ENCODE assay signal across 16 cellular contexts in genomic region chr20:1929460-1929859, GRCh38. TPM values are rescaled to one million over a fixed set of nuclear protein-coding genes. Genes with fewer than 3 reads are reported as not detected.
A peak's percentile ranks its signal among the peaks of the same experiment; 100 is the strongest.
DNase-seq lines count a peak whose midpoint lies in the region; ATAC-seq and TF ChIP-seq lines count a peak whose summit lies in the region.
"Had no signal": no experiment of that assay in that cellular context is flagged by ENCODE, and none has a peak within 500 bp of the region (broad histone marks: within the 10 kb centered on the region; RNA-seq: fewer than 3 reads in every experiment).

No MANE protein-coding gene starts in this region.

- H3K27me3 Mint-ChIP-seq in endothelial cell (ENCODE audit: unreplicated experiment) (peaks cover 2% of the 10 kb centered on the region), neural progenitor cell (ENCODE audit: insufficient read depth, low read depth) (peaks cover 8% of the 10 kb centered on the region)
- peaks cover 25 to 27% of the 10 kb centered on the region in 2 donors for H3K27me3 Mint-ChIP-seq in CD4-positive, alpha-beta memory T cell
- H3K27me3 Mint-ChIP-seq: IgD-negative memory B cell had no signal

- H3K9ac ChIP-seq in neural progenitor cell, result no peak overlapping the region
- H3K9ac ChIP-seq: BLaER1 had no signal

- TF ChIP-seq CTCF in cardiac muscle cell (IDR thresholded peaks at IDR 0.05; ENCODE audit: low read depth, low read length), result no peak
- no peak for TF ChIP-seq CTCF in endothelial cell (IDR thresholded peaks at IDR 0.05; ENCODE audit: unreplicated experiment)
- TF ChIP-seq CTCF in neural progenitor cell (IDR thresholded peaks at IDR 0.05), result no peak

- POLR2A ChIA-PET in CD4-positive, alpha-beta memory T cell (lab: Charles Lee; ENCODE audit: partially characterized antibody), result no interaction called here

- intact Hi-C loops in cardiac septum (cut with DNase I), result no loop called here
- intact Hi-C loops in CD4-positive, alpha-beta memory T cell (cut with micrococcal nuclease), result no loop called here

- H3K4me3 ChIP-seq in cardiac muscle cell (no peak overlapping the region), neural progenitor cell (no peak overlapping the region)
- no peak overlapping the region for H3K4me3 ChIP-seq in CD4-positive, alpha-beta memory T cell (ENCODE audit: low read length in 2 of 2)
- H3K4me3 ChIP-seq: BLaER1, HAP-1 had no signal

- H4K20me1 ChIP-seq in neural progenitor cell (ENCODE audit: low read depth), result no peaks in the 10 kb centered on the region
- H4K20me1 ChIP-seq: BLaER1 had no signal

- H3K27ac ChIP-seq in cardiac muscle cell (peak overlapping the region; percentile 82), neural progenitor cell (no peak overlapping the region)
- H3K27ac ChIP-seq in CD4-positive, alpha-beta memory T cell (ENCODE audit: low read depth, low read length), result no peak overlapping the region
- H3K27ac ChIP-seq: BLaER1 had no signal

- H3K4me1 ChIP-seq in cardiac muscle cell (ENCODE audit: low read depth) (peaks cover 45% of the 10 kb centered on the region), neural progenitor cell (no peaks in the 10 kb centered on the region)
- H3K4me1 ChIP-seq in CD4-positive, alpha-beta memory T cell (ENCODE audit: insufficient read depth, low read length), result no peaks in the 10 kb centered on the region
- H3K4me1 ChIP-seq: HAP-1 had no signal

- H3K36me3 Mint-ChIP-seq in endothelial cell (ENCODE audit: low read depth, unreplicated experiment) (peaks cover 50% of the 10 kb centered on the region), neural progenitor cell (peaks cover 3% of the 10 kb centered on the region)
- no peaks in the 10 kb centered on the region for H3K36me3 Mint-ChIP-seq in CD4-positive, alpha-beta memory T cell
- H3K36me3 Mint-ChIP-seq: CD4-positive, CD25-positive, alpha-beta regulatory T cell had no signal

- no peaks in the 10 kb centered on the region for H3K9me3 Mint-ChIP-seq in endothelial cell (ENCODE audit: unreplicated experiment)
- no peaks in the 10 kb centered on the region for H3K9me3 Mint-ChIP-seq in neural progenitor cell
- peaks cover 0 to 2% (median 0%) of the 10 kb centered on the region in 8 donors for H3K9me3 Mint-ChIP-seq in CD4-positive, alpha-beta memory T cell
- H3K9me3 Mint-ChIP-seq: IgD-negative memory B cell had no signal

- H3K27ac Mint-ChIP-seq in endothelial cell (ENCODE audit: unreplicated experiment) (peak overlapping the region; percentile 30), neural progenitor cell (peak overlapping the region; percentile 67)
- no peak overlapping the region for H3K27ac Mint-ChIP-seq in CD4-positive, alpha-beta memory T cell
- H3K27ac Mint-ChIP-seq: CD4-positive, CD25-positive, alpha-beta regulatory T cell had no signal

- no peaks in the 10 kb centered on the region for H3K9me3 ChIP-seq in cardiac muscle cell (ENCODE audit: low read depth)
- no peaks in the 10 kb centered on the region for H3K9me3 ChIP-seq in neural progenitor cell (ENCODE audit: low read depth)
- no peaks in the 10 kb centered on the region for H3K9me3 ChIP-seq in CD4-positive, alpha-beta memory T cell (ENCODE audit: control insufficient read depth in 1 of 2, low read length in 2 of 2)
- H3K9me3 ChIP-seq: BLaER1, HAP-1 had no signal

- H3K4me1 Mint-ChIP-seq in endothelial cell (ENCODE audit: unreplicated experiment), result no peaks in the 10 kb centered on the region
- H3K4me1 Mint-ChIP-seq in neural progenitor cell, result peaks cover 8% of the 10 kb centered on the region
- no peaks in the 10 kb centered on the region for H3K4me1 Mint-ChIP-seq in CD4-positive, alpha-beta memory T cell
- H3K4me1 Mint-ChIP-seq: CD4-positive, CD25-positive, alpha-beta regulatory T cell had no signal

- no peaks in the 10 kb centered on the region for H3F3A ChIP-seq in neural progenitor cell (ENCODE audit: low read depth)

- H2AFZ ChIP-seq in neural progenitor cell (replicated peaks), result no peak overlapping the region

- no peak for ATAC-seq in HG02759 (IDR thresholded peaks at IDR 0.05; ENCODE audit: unreplicated experiment)

- CTCF ChIA-PET in CD4-positive, alpha-beta memory T cell (lab: Charles Lee; ENCODE audit: partially characterized antibody), result no interaction called here

- H3K27me3 ChIP-seq in cardiac muscle cell (no peaks in the 10 kb centered on the region), neural progenitor cell (no peaks in the 10 kb centered on the region)
- H3K27me3 ChIP-seq in CD4-positive, alpha-beta memory T cell (ENCODE audit: insufficient read depth, low read length), result no peaks in the 10 kb centered on the region
- H3K27me3 ChIP-seq: BLaER1 had no signal

- no peak for DNase-seq in cardiac muscle cell (ENCODE audit: low read depth in 1 of 2, low spot score in 1 of 2)
- no peak for DNase-seq in cardiac septum (ENCODE audit: low spot score)
- peak; percentile 11 for DNase-seq in NCI-H69 (lab: John Stamatoyannopoulos, UW)
- no peak for DNase-seq in endothelial cell (ENCODE audit: low spot score)
- peak; percentile 44 for DNase-seq in neural progenitor cell (ENCODE audit: low spot score)
- no peak for DNase-seq in CD4-positive, alpha-beta memory T cell
- DNase-seq in activated CD8-positive, alpha-beta memory T cell treated with anti-CD3 and anti-CD28 coated beads for 24 hours, result no peak
- DNase-seq: 8988T; AML-193; Calu3; CD4-positive, CD25-positive, alpha-beta regulatory T cell; DMS 273 treated with DMSO at 0.1 percent for 48 hours had no signal

- H3K4me3 Mint-ChIP-seq in endothelial cell (ENCODE audit: unreplicated experiment) (peak overlapping the region; percentile 32), neural progenitor cell (no peak overlapping the region)
- H3K4me3 Mint-ChIP-seq in CD4-positive, alpha-beta memory T cell, result no peak overlapping the region
- H3K4me3 Mint-ChIP-seq: CD4-positive, CD25-positive, alpha-beta regulatory T cell; IgD-negative memory B cell had no signal

- H3K79me2 ChIP-seq in neural progenitor cell (ENCODE audit: low read depth), result no peaks in the 10 kb centered on the region

- H3K36me3 ChIP-seq in cardiac muscle cell (peaks cover 8% of the 10 kb centered on the region), neural progenitor cell (no peaks in the 10 kb centered on the region)
- no peaks in the 10 kb centered on the region for H3K36me3 ChIP-seq in CD4-positive, alpha-beta memory T cell (ENCODE audit: insufficient read depth, low read length)
- H3K36me3 ChIP-seq: BLaER1, HAP-1 had no signal

- H3K4me2 ChIP-seq in neural progenitor cell, result no peak overlapping the region
- H3K4me2 ChIP-seq: BLaER1 had no signal

RNA-seq across cellular contexts. Expression of gene SIRPA, which starts 34.3 kb away (rescaled TPM):
- total RNA-seq in cardiac muscle cell, result 43.0 and 58.3 TPM in 2 replicates
- polyA plus RNA-seq in cardiac muscle cell, result 42.9 and 44.2 TPM in 2 replicates
- 45.8 TPM for total RNA-seq in cardiac septum
- 132 TPM for total RNA-seq in endothelial cell (ENCODE audit: unreplicated experiment)
- 5.1 and 7.8 TPM in 2 replicates for total RNA-seq in neural progenitor cell (ENCODE audit: low replicate concordance)
- 1 to 10 TPM; 1.8 to 2.4 TPM for total RNA-seq in CD4-positive, alpha-beta memory T cell
- not detected for polyA plus RNA-seq in CD4-positive, alpha-beta memory T cell
- total RNA-seq: CD4-positive, CD25-positive, alpha-beta regulatory T cell had no signal
- polyA plus RNA-seq: CD4-positive, CD25-positive, alpha-beta regulatory T cell had no signal

Comparison
In these comparisons a context has a peak if more than half of its experiments do, and no peak if none do; other contexts are left out.
1. DNase-seq: peak in NCI-H69 (single experiment) and neural progenitor cell (single experiment); none in cardiac muscle cell (0 of 2), cardiac septum (single experiment), endothelial cell (single experiment), CD4-positive, alpha-beta memory T cell (0 of 5) and activated CD8-positive, alpha-beta memory T cell treated with anti-CD3 and anti-CD28 coated beads for 24 hours (single experiment).
2. H3K27ac Mint-ChIP-seq: peak in endothelial cell (single experiment) and neural progenitor cell (single experiment); none in CD4-positive, alpha-beta memory T cell (0 of 7).